ENCODE assay signal across 8 cellular contexts in genomic region chr16:56576585-56577299, GRCh38. TPM values are rescaled to one million over a fixed set of nuclear protein-coding genes. Genes with fewer than 3 reads are reported as not detected.
DNase-seq lines count a peak whose midpoint lies in the region; ATAC-seq and TF ChIP-seq lines count a peak whose summit lies in the region.

No MANE protein-coding gene starts in this region.

- CTCF ChIA-PET in Calu3 (lab: Charles Lee), result interaction anchor here (0.5 to 1.4 kb wide), 5 partner anchors 13 to 297 kb away, joined by 3 to 13 read pairs (median 3); no protein-coding TSS in a partner anchor

- no peak overlapping the region for H3K27ac ChIP-seq in iPS DF 6.9 (ENCODE audit: low read length)

- no peak overlapping the region for H3K4me3 Mint-ChIP-seq in Calu3 (ENCODE audit: low read depth, unreplicated experiment)

- no TSS peak for BruUV-seq in Calu3 (replicated peaks; lab: Mats Ljungman, UMichigan)

- no peak overlapping the region for H3K4me3 ChIP-seq in astrocyte of the cerebellum (ENCODE audit: low read depth, low read length)
- H3K4me3 ChIP-seq in iPS DF 6.9 (ENCODE audit: low read length), result no peak overlapping the region

- H3K9me3 ChIP-seq in iPS DF 6.9 (ENCODE audit: control insufficient read depth, insufficient read depth, low read length), result no peaks in the 10 kb centered on the region

- DNase-seq in Calu3 (peak; percentile 90), LoVo (ENCODE audit: low spot score) (peak; percentile 84), T-helper 22 cell (ENCODE audit: low read depth) (peak; percentile 65), astrocyte of the cerebellum (ENCODE audit: low read depth) (peak; percentile 11), iPS DF 6.9 (ENCODE audit: low read depth, low spot score) (peak; percentile 73), NCI-H2171 treated with DMSO at 0.1 percent for 48 hours (lab: John Stamatoyannopoulos, UW) (no peak)
- DNase-seq in stimulated activated CD4-positive, alpha-beta T cell treated with anti-CD3 and anti-CD28 coated beads, Interleukin-15, amount 100 ng/mL, for 24 hours, result peak; percentile 92

- no peaks in the 10 kb centered on the region for H3K36me3 ChIP-seq in iPS DF 6.9 (ENCODE audit: control insufficient read depth, insufficient read depth, low read length)

- peak; percentile 91 for ATAC-seq in GM21576 (IDR thresholded peaks at IDR 0.05; ENCODE audit: unreplicated experiment)

- in situ Hi-C loops in astrocyte of the cerebellum (cut with HindIII; ENCODE audit: low sequenced_read_pairs), result no loop called here

- H3K9me3 Mint-ChIP-seq in Calu3 (ENCODE audit: low read depth, unreplicated experiment), result no peaks in the 10 kb centered on the region

- H3K4me1 ChIP-seq in iPS DF 6.9 (ENCODE audit: control insufficient read depth, insufficient read depth, low read length), result no peaks in the 10 kb centered on the region

- intact Hi-C loops in Calu3 (cut with micrococcal nuclease; ENCODE audit: unreplicated experiment), result loop anchor here (1.0 kb wide), 1 partner anchor 126 kb away; no protein-coding TSS in a partner anchor

- H3K27me3 ChIP-seq in iPS DF 6.9 (ENCODE audit: control insufficient read depth, insufficient read depth, low read length), result no peaks in the 10 kb centered on the region

- peaks cover 9% of the 10 kb centered on the region for H3K4me1 Mint-ChIP-seq in Calu3 (ENCODE audit: low read depth, unreplicated experiment)

- no peak overlapping the region for H3K27ac Mint-ChIP-seq in Calu3 (ENCODE audit: unreplicated experiment)

- WGBS in iPS DF 6.9 (ENCODE audit: insufficient coverage, insufficient read length), result no CpG with 5 or more reads among the region's 8 CpGs

- TF ChIP-seq CTCF in Calu3 (IDR thresholded peaks at IDR 0.05; ENCODE audit: unreplicated experiment) (peak; percentile 81), astrocyte of the cerebellum (IDR thresholded peaks at IDR 0.05; ENCODE audit: low read depth, low read length, missing control alignments) (peak; percentile 70)

- no peaks in the 10 kb centered on the region for H3K36me3 Mint-ChIP-seq in Calu3 (ENCODE audit: insufficient read depth, unreplicated experiment)

- H3K27me3 Mint-ChIP-seq in Calu3 (ENCODE audit: unreplicated experiment), result peaks cover 31% of the 10 kb centered on the region

RNA-seq across cellular contexts. Expression of gene MT4, which starts 11.9 kb away (rescaled TPM):
- not detected in 2 replicates for total RNA-seq in Calu3 (2022)

RNA-seq across cellular contexts. Expression of gene MT3, which starts 12.6 kb away (rescaled TPM):
- total RNA-seq in Calu3 (2022), result not detected in 2 replicates

RNA-seq across cellular contexts. Expression of gene MT2A, which starts 31.6 kb away (rescaled TPM):
- 8.2 and 28.1 TPM in 2 replicates for total RNA-seq in Calu3 (2022)

RNA-seq across cellular contexts. Expression of gene MT1E, which starts 48.8 kb away (rescaled TPM):
- not detected in 2 replicates for total RNA-seq in Calu3 (2022)

RNA-seq across cellular contexts. Expression of gene MT1M, which starts 55.7 kb away (rescaled TPM):
- total RNA-seq in Calu3 (2022), result not detected in 2 replicates
